Comparison of ENCODE assay signal across 19 cellular contexts in genomic region chr7:156167417-156167807, GRCh38.
A peak's percentile ranks its signal among the peaks of the same experiment; 100 is the strongest.
DNase-seq lines count a peak whose midpoint lies in the region; ATAC-seq and TF ChIP-seq lines count a peak whose summit lies in the region.
"Had no signal": no experiment of that assay in that cellular context is flagged by ENCODE, and none has a peak within 500 bp of the region (broad histone marks: within the 10 kb centered on the region; RNA-seq: fewer than 3 reads in every experiment).

No MANE protein-coding gene starts in this region.

- no peak; the same call in 2 of the 3 replicates for ATAC-seq in GM23338
- ATAC-seq in left lobe of liver = no peak
- ATAC-seq: CD8-positive, alpha-beta T cell had no signal

- H3K4me1 ChIP-seq in GM23338 (ENCODE audit: insufficient read depth) (no peaks in the 10 kb centered on the region), endodermal cell (ENCODE audit: control insufficient read depth, insufficient read depth, low read length) (no peaks in the 10 kb centered on the region)
- H3K4me1 ChIP-seq in effector memory CD4-positive, alpha-beta T cell (ENCODE audit: control insufficient read depth, insufficient read depth, low read length, poor library complexity, severe bottlenecking) = no peaks in the 10 kb centered on the region
- H3K4me1 ChIP-seq: BLaER1, Caco-2 had no signal

- WGBS in endodermal cell (ENCODE audit: insufficient coverage in 1 of 2, insufficient read length in 1 of 2), 2 experiments = 87 to 89% methylated on average over 8 to 10 of the region's 10 CpGs

- H3K27me3 Mint-ChIP-seq in GM23338 (ENCODE audit: insufficient read depth, low read depth, poor library complexity) (peaks cover 11% of the 10 kb centered on the region), endodermal cell (ENCODE audit: insufficient read depth) (peaks cover 3% of the 10 kb centered on the region)
- H3K27me3 Mint-ChIP-seq: B cell; CD4-positive, CD25-positive, alpha-beta regulatory T cell had no signal

- H3K27ac ChIP-seq in GM23338 (ENCODE audit: low read depth) (no peak overlapping the region), endodermal cell (ENCODE audit: low read depth, low read length) (no peak overlapping the region)
- no peak overlapping the region for H3K27ac ChIP-seq in effector memory CD4-positive, alpha-beta T cell (ENCODE audit: insufficient read depth, low read length, poor library complexity, severe bottlenecking)
- H3K27ac ChIP-seq: 22Rv1, BLaER1, C4-2B had no signal

- peak; percentile 30 for DNase-seq in activated CD8-positive, alpha-beta memory T cell treated with anti-CD3 and anti-CD28 coated beads for 24 hours
- no peak for DNase-seq in activated CD8-positive, alpha-beta memory T cell treated with anti-CD3 and anti-CD28 coated beads, Interleukin-2, amount 50 U/mL, for 48 hours
- DNase-seq in GM23338 (ENCODE audit: low spot score) (peak; percentile 7), endodermal cell (peak; percentile 48), left lobe of liver (ENCODE audit: low spot score) (peak; percentile 11), midbrain (lab: John Stamatoyannopoulos, UW) (no peak)
- no peak for DNase-seq in stimulated activated CD4-positive, alpha-beta T cell treated with anti-CD3 and anti-CD28 coated beads, Interleukin-4, amount 100 ng/mL, for 24 hours
- no peak for DNase-seq in effector memory CD4-positive, alpha-beta T cell
- DNase-seq: CD4-positive, CD25-positive, alpha-beta regulatory T cell; CD8-positive, alpha-beta T cell; DMS153; DND-41; H9; HFFc6 had no signal

- H3K4me3 ChIP-seq in GM23338 = no peak overlapping the region
- no peak overlapping the region for H3K4me3 ChIP-seq in endodermal cell (ENCODE audit: low read length)
- no peak overlapping the region for H3K4me3 ChIP-seq in effector memory CD4-positive, alpha-beta T cell (ENCODE audit: insufficient read depth, low read depth, low read length, poor library complexity, severe bottlenecking)
- H3K4me3 ChIP-seq: BLaER1 had no signal

- H3K9ac ChIP-seq in endodermal cell (ENCODE audit: extremely low read depth, low read length, poor library complexity, severe bottlenecking) = no peak overlapping the region
- H3K9ac ChIP-seq: BLaER1 had no signal

- H3K79me2 ChIP-seq in GM23338 (replicated peaks; ENCODE audit: insufficient read depth) = no peaks in the 10 kb centered on the region

- H3F3A ChIP-seq in GM23338 (replicated peaks; ENCODE audit: low read depth) = no peaks in the 10 kb centered on the region

- TF ChIP-seq CTCF in GM23338 (conservative IDR thresholded peaks at IDR 0.05; ENCODE audit: low read depth in 2 of 2) = no peak
- no peak for TF ChIP-seq CTCF in endodermal cell (conservative IDR thresholded peaks at IDR 0.05)

- H3K4me3 Mint-ChIP-seq in GM23338 (no peak overlapping the region), endodermal cell (no peak overlapping the region)
- H3K4me3 Mint-ChIP-seq: B cell; CD4-positive, CD25-positive, alpha-beta regulatory T cell; CD8-positive, alpha-beta T cell; H9; HFFc6 had no signal

- H3K27ac Mint-ChIP-seq in GM23338 = no peak overlapping the region
- no peak overlapping the region for H3K27ac Mint-ChIP-seq in endodermal cell
- H3K27ac Mint-ChIP-seq: B cell; CD4-positive, CD25-positive, alpha-beta regulatory T cell; CD8-positive, alpha-beta T cell; H9; HFFc6 had no signal

- H3K27me3 ChIP-seq in GM23338 (ENCODE audit: insufficient read depth) (no peaks in the 10 kb centered on the region), endodermal cell (ENCODE audit: control insufficient read depth, insufficient read depth, low read length, poor library complexity, severe bottlenecking) (no peaks in the 10 kb centered on the region)
- no peaks in the 10 kb centered on the region for H3K27me3 ChIP-seq in effector memory CD4-positive, alpha-beta T cell (replicated peaks; ENCODE audit: control insufficient read depth, insufficient read depth, low read length, poor library complexity, severe bottlenecking)
- H3K27me3 ChIP-seq: BLaER1 had no signal

- peaks cover 6% of the 10 kb centered on the region; the same call in 1 of the 3 replicates for H3K4me1 Mint-ChIP-seq in GM23338
- no peaks in the 10 kb centered on the region for H3K4me1 Mint-ChIP-seq in endodermal cell
- H3K4me1 Mint-ChIP-seq: B cell; CD4-positive, CD25-positive, alpha-beta regulatory T cell had no signal

- no peak overlapping the region for H2AFZ ChIP-seq in GM23338

- no peaks in the 10 kb centered on the region for H3K9me3 Mint-ChIP-seq in GM23338
- H3K9me3 Mint-ChIP-seq in endodermal cell = no peaks in the 10 kb centered on the region
- H3K9me3 Mint-ChIP-seq: CD8-positive, alpha-beta T cell; H9 had no signal

- no peaks in the 10 kb centered on the region for H3K36me3 ChIP-seq in GM23338 (ENCODE audit: insufficient read depth)
- no peaks in the 10 kb centered on the region for H3K36me3 ChIP-seq in endodermal cell (ENCODE audit: control insufficient read depth, insufficient read depth, low read length)
- no peaks in the 10 kb centered on the region for H3K36me3 ChIP-seq in effector memory CD4-positive, alpha-beta T cell (ENCODE audit: control insufficient read depth, insufficient read depth, low read length)
- H3K36me3 ChIP-seq: BLaER1 had no signal

- no peaks in the 10 kb centered on the region for H3K36me3 Mint-ChIP-seq in GM23338 (ENCODE audit: low read depth)
- H3K36me3 Mint-ChIP-seq in endodermal cell (ENCODE audit: low read depth) = no peaks in the 10 kb centered on the region
- H3K36me3 Mint-ChIP-seq: CD4-positive, CD25-positive, alpha-beta regulatory T cell; CD8-positive, alpha-beta T cell had no signal

- H3K4me2 ChIP-seq in GM23338 = no peak overlapping the region
- H3K4me2 ChIP-seq: BLaER1 had no signal

- no peaks in the 10 kb centered on the region for H3K9me3 ChIP-seq in endodermal cell (ENCODE audit: control insufficient read depth, low read length)
- H3K9me3 ChIP-seq in effector memory CD4-positive, alpha-beta T cell (ENCODE audit: control insufficient read depth, low read length) = no peaks in the 10 kb centered on the region
- H3K9me3 ChIP-seq: BLaER1, Caco-2 had no signal

- H4K20me1 ChIP-seq in GM23338 (replicated peaks; ENCODE audit: insufficient read depth) = no peaks in the 10 kb centered on the region
- H4K20me1 ChIP-seq: BLaER1 had no signal

- no peaks in the 10 kb centered on the region for H3K9me2 ChIP-seq in GM23338 (ENCODE audit: insufficient read depth)

TF ChIP-seq in GM23338, 12 proteins besides CTCF, POLR2A, EP300 and RAD21 (continues in another document):
- TF ChIP-seq ZNF462 (CRISPR knock-in tag; IDR thresholded peaks at IDR 0.05) (no peak), POLR2AphosphoS5 (IDR thresholded peaks at IDR 0.05; ENCODE audit: low read depth) (no peak), EZH2phosphoT487 (IDR thresholded peaks at IDR 0.05; ENCODE audit: unreplicated experiment) (no peak), STAT1 (IDR thresholded peaks at IDR 0.05; ENCODE audit: unreplicated experiment) (no peak)

Comparison
In these comparisons a context has a peak if more than half of its experiments do, and no peak if none do; other contexts are left out.
1. DNase-seq: peak in activated CD8-positive, alpha-beta memory T cell treated with anti-CD3 and anti-CD28 coated beads for 24 hours (single experiment), GM23338 (single experiment), endodermal cell (single experiment) and left lobe of liver (single experiment); none in activated CD8-positive, alpha-beta memory T cell treated with anti-CD3 and anti-CD28 coated beads, Interleukin-2, amount 50 U/mL, for 48 hours (single experiment), midbrain (single experiment), stimulated activated CD4-positive, alpha-beta T cell treated with anti-CD3 and anti-CD28 coated beads, Interleukin-4, amount 100 ng/mL, for 24 hours (single experiment) and effector memory CD4-positive, alpha-beta T cell (0 of 3).